ENCODE assay signal across 16 cellular contexts in the genomic region with DNA sequence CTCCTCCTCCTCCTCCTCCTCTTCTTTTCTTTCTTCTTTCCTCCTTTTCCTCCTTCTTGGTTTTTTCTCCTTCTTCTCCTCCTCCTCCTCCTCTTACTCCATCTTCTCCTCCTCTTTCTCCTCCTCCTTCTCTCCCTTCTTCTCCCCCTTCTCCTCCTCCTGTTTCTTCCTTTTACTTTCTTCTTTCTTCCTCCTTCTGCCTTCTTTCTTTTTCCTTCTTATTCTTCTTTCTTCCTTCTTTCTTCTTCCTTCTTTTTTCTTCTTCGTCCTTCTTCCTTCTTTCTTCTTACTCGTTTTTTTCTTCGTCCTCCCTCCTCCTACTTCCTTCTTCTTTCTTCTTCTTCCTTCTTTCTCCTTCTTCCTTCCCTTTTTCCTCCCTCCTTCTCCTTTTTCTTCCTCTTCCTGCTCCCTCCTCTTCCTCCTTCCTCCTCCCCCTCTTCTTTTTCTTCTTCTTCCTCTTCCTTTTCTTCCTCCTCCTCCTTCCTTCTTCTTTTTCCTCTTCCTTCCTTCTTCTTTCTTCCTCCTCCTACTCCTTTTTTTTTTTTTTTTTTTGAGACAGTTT.
"Had no signal": no experiment of that assay in that cellular context is flagged by ENCODE, and none has a peak within 500 bp of the region (broad histone marks: within the 10 kb centered on the region; RNA-seq: fewer than 3 reads in every experiment).

No MANE protein-coding gene starts in this region.

- ATAC-seq: effector memory CD8-positive, alpha-beta T cell; gastroesophageal sphincter; mucosa of descending colon; naive thymus-derived CD8-positive, alpha-beta T cell; right cardiac atrium; stimulated activated effector memory CD8-positive, alpha-beta T cell treated with anti-CD3 and anti-CD28 coated beads, Interleukin-12 subunit alpha, Interleukin-12 subunit beta, amount 100 ng/mL, for 72 hours; stimulated activated naive CD8-positive, alpha-beta T cell treated with anti-CD3 and anti-CD28 coated beads, Interleukin-15, amount 100 ng/mL, for 72 hours had no signal

- H3K27ac ChIP-seq: esophagus squamous epithelium, gastroesophageal sphincter, thoracic aorta, transverse colon had no signal

- DNase-seq: effector memory CD8-positive, alpha-beta T cell; esophagus squamous epithelium; foreskin fibroblast; glutamatergic neuron; islet precursor cell; mammary epithelial cell; mucosa of descending colon; naive thymus-derived CD8-positive, alpha-beta T cell; right cardiac atrium; stimulated activated CD4-positive, alpha-beta T cell treated with anti-CD3 and anti-CD28 coated beads, Interleukin-2, amount 100 ng/mL, for 48 hours; stimulated activated CD8-positive, alpha-beta memory T cell treated with anti-CD3 and anti-CD28 coated beads, Interleukin-4, amount 100 ng/mL, for 48 hours; stimulated activated naive CD8-positive, alpha-beta T cell treated with anti-CD3 and anti-CD28 coated beads, Interleukin-15, amount 100 ng/mL, for 72 hours; transverse colon had no signal

- H3K4me3 Mint-ChIP-seq: effector memory CD8-positive, alpha-beta T cell; naive thymus-derived CD8-positive, alpha-beta T cell; stimulated activated effector memory CD8-positive, alpha-beta T cell treated with anti-CD3 and anti-CD28 coated beads, Interleukin-12 subunit alpha, Interleukin-12 subunit beta, amount 100 ng/mL, for 72 hours; stimulated activated naive CD8-positive, alpha-beta T cell treated with anti-CD3 and anti-CD28 coated beads, Interleukin-15, amount 100 ng/mL, for 72 hours had no signal

- H3K9me3 Mint-ChIP-seq: effector memory CD8-positive, alpha-beta T cell; naive thymus-derived CD8-positive, alpha-beta T cell; stimulated activated effector memory CD8-positive, alpha-beta T cell treated with anti-CD3 and anti-CD28 coated beads, Interleukin-12 subunit alpha, Interleukin-12 subunit beta, amount 100 ng/mL, for 72 hours; stimulated activated naive CD8-positive, alpha-beta T cell treated with anti-CD3 and anti-CD28 coated beads, Interleukin-15, amount 100 ng/mL, for 72 hours had no signal

- H3K4me1 Mint-ChIP-seq: stimulated activated effector memory CD8-positive, alpha-beta T cell treated with anti-CD3 and anti-CD28 coated beads, Interleukin-12 subunit alpha, Interleukin-12 subunit beta, amount 100 ng/mL, for 72 hours; stimulated activated naive CD8-positive, alpha-beta T cell treated with anti-CD3 and anti-CD28 coated beads, Interleukin-15, amount 100 ng/mL, for 72 hours had no signal

- H3K27me3 ChIP-seq: esophagus squamous epithelium, gastroesophageal sphincter, transverse colon had no signal

- H3K27ac Mint-ChIP-seq: effector memory CD8-positive, alpha-beta T cell; stimulated activated effector memory CD8-positive, alpha-beta T cell treated with anti-CD3 and anti-CD28 coated beads, Interleukin-12 subunit alpha, Interleukin-12 subunit beta, amount 100 ng/mL, for 72 hours; stimulated activated naive CD8-positive, alpha-beta T cell treated with anti-CD3 and anti-CD28 coated beads, Interleukin-15, amount 100 ng/mL, for 72 hours had no signal

- H3K9me3 ChIP-seq: esophagus squamous epithelium, gastroesophageal sphincter, mucosa of descending colon, thoracic aorta, transverse colon had no signal

- H3K27me3 Mint-ChIP-seq: effector memory CD8-positive, alpha-beta T cell; naive thymus-derived CD8-positive, alpha-beta T cell; stimulated activated naive CD8-positive, alpha-beta T cell treated with anti-CD3 and anti-CD28 coated beads, Interleukin-15, amount 100 ng/mL, for 72 hours had no signal
